ENCODE assay signal across 14 cellular contexts in the genomic region with DNA sequence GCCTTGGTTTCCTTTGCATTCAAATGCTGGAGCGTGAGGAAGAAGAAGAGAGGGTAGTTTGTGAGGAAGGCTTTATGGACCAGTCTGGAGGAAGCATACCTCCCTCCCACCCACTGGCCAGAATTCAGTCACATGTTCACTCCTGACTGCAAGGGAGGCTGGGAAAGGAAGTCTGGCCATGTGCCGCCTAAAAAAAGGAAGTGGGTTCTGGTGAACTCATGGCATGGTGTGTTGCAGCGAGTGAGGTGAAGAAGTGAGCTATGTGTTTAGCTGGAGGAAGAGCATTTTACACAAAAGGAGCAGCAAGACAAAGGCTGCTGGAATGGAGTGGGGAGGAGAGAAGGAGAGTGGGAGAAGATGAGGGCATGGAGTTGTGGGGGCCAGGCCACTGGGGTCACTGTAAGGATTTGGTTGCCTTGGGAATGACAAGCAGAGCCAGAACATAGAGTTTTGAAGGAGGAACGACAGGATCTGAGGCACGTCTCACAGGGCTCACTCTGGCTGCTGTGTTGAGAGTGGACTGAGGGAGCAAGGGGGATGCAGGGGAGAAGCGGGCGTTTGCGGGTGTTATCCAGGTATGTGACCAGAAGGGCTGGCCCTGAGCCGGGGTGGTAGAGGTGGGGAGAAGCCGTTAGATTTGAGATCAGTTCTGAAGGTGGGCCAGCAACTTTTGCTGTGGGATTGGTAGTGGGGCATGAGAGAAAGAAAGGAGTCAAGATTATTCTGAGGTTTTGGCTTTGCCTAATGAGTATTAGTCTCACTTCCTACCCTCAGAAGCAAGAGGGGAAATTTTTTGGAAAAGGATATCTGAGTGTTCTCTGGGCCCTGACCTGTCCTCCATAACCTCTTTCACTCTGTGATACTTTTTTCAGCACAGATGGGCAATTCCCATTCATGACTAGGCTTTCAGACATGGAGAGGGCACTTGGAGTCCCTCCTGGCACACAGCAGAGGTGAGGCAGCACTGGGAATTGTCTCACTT. TPM values are rescaled to one million over a fixed set of nuclear protein-coding genes. Genes with fewer than 3 reads are reported as not detected.
DNase-seq lines count a peak whose midpoint lies in the region; ATAC-seq and TF ChIP-seq lines count a peak whose summit lies in the region.
"Had no signal": no experiment of that assay in that cellular context is flagged by ENCODE, and none has a peak within 500 bp of the region (broad histone marks: within the 10 kb centered on the region; RNA-seq: fewer than 3 reads in every experiment).

No MANE protein-coding gene starts in this region.

- H3K4me2 ChIP-seq in Karpas-422 (ENCODE audit: low read depth, low read length, poor library complexity, severe bottlenecking), result no peak overlapping the region
- H3K4me2 ChIP-seq: A549 had no signal

- H2AFZ ChIP-seq in Karpas-422 (ENCODE audit: low read length), result no peak overlapping the region

- peaks cover 13% of the 10 kb centered on the region for H3K36me3 Mint-ChIP-seq in activated CD4-positive, alpha-beta T cell treated with anti-CD3 and anti-CD28 coated beads, Interleukin-2, amount 10 ng/mL, durations not matched to agents 24 days and 14 days (ENCODE audit: low read depth)
- H3K36me3 Mint-ChIP-seq in activated CD8-positive, alpha-beta T cell treated with anti-CD3 and anti-CD28 coated beads for 36 hours (ENCODE audit: low read depth), result peaks cover 16% of the 10 kb centered on the region

- no peaks in the 10 kb centered on the region for H3K9me2 ChIP-seq in Karpas-422 (replicated peaks; ENCODE audit: insufficient read depth, low read length)

- H3K27ac ChIP-seq in Karpas-422 (ENCODE audit: low read length), result no peak overlapping the region
- H3K27ac ChIP-seq: A549, thoracic aorta had no signal

- peak overlapping the region; percentile 56 for H3K27ac Mint-ChIP-seq in activated CD4-positive, alpha-beta T cell treated with anti-CD3 and anti-CD28 coated beads, Interleukin-2, amount 10 ng/mL, durations not matched to agents 24 days and 14 days
- H3K27ac Mint-ChIP-seq in activated CD8-positive, alpha-beta T cell treated with anti-CD3 and anti-CD28 coated beads for 36 hours, result peak overlapping the region; percentile 77

- no peaks in the 10 kb centered on the region for H3K9me3 ChIP-seq in Karpas-422 (ENCODE audit: low read length)
- H3K9me3 ChIP-seq: A549, thoracic aorta had no signal

- H4K20me1 ChIP-seq in Karpas-422 (ENCODE audit: insufficient read depth, low read depth, low read length), result no peaks in the 10 kb centered on the region

- H3K9ac ChIP-seq in Karpas-422 (ENCODE audit: low read length), result no peak overlapping the region

- peak overlapping the region; percentile 29 for H3K4me3 Mint-ChIP-seq in activated CD4-positive, alpha-beta T cell treated with anti-CD3 and anti-CD28 coated beads, Interleukin-2, amount 10 ng/mL, durations not matched to agents 24 days and 14 days
- peak overlapping the region; percentile 6 for H3K4me3 Mint-ChIP-seq in activated CD8-positive, alpha-beta T cell treated with anti-CD3 and anti-CD28 coated beads for 36 hours

- ATAC-seq in activated CD8-positive, alpha-beta T cell treated with anti-CD3 and anti-CD28 coated beads for 36 hours, result peak; percentile 56
- ATAC-seq: A549, HCT116 had no signal

- H3K4me1 Mint-ChIP-seq in activated CD4-positive, alpha-beta T cell treated with anti-CD3 and anti-CD28 coated beads, Interleukin-2, amount 10 ng/mL, durations not matched to agents 24 days and 14 days, result peaks cover 26% of the 10 kb centered on the region
- H3K4me1 Mint-ChIP-seq in activated CD8-positive, alpha-beta T cell treated with anti-CD3 and anti-CD28 coated beads for 36 hours (ENCODE audit: low read depth), result peaks cover 6% of the 10 kb centered on the region

- H3K79me2 ChIP-seq in Karpas-422 (ENCODE audit: low read length), result no peaks in the 10 kb centered on the region

- no peaks in the 10 kb centered on the region; the same call in 1 of the 2 replicates for H3K27me3 ChIP-seq in Karpas-422 (ENCODE audit: low read length)

- POLR2A ChIA-PET in activated CD8-positive, alpha-beta T cell treated with anti-CD3 and anti-CD28 coated beads for 36 hours (lab: Charles Lee), result no interaction called here

- no peak for TF ChIP-seq CTCF in activated CD8-positive, alpha-beta T cell treated with anti-CD3 and anti-CD28 coated beads for 36 hours (IDR thresholded peaks at IDR 0.05)

- H3K4me1 ChIP-seq in Karpas-422 (ENCODE audit: low read length), result no peaks in the 10 kb centered on the region
- H3K4me1 ChIP-seq: A549 had no signal

- intact Hi-C loops in activated CD4-positive, alpha-beta T cell treated with anti-CD3 and anti-CD28 coated beads, Interleukin-2, amount 10 ng/mL, durations not matched to agents 24 days and 14 days (cut with micrococcal nuclease), result no loop called here
- intact Hi-C loops in activated CD8-positive, alpha-beta T cell treated with anti-CD3 and anti-CD28 coated beads for 36 hours (cut with micrococcal nuclease), result no loop called here
- intact Hi-C loops in posterior cingulate gyrus (cut with DNase I), result no loop called here

- CTCF ChIA-PET in activated CD8-positive, alpha-beta T cell treated with anti-CD3 and anti-CD28 coated beads for 36 hours (lab: Charles Lee), result interaction anchor here (1.2 kb wide), 1 partner anchor 40 kb away, joined by 4 read pairs; no protein-coding TSS in a partner anchor

- no peaks in the 10 kb centered on the region for H3K27me3 Mint-ChIP-seq in activated CD4-positive, alpha-beta T cell treated with anti-CD3 and anti-CD28 coated beads, Interleukin-2, amount 10 ng/mL, durations not matched to agents 24 days and 14 days
- H3K27me3 Mint-ChIP-seq in activated CD8-positive, alpha-beta T cell treated with anti-CD3 and anti-CD28 coated beads for 36 hours, result no peaks in the 10 kb centered on the region

- peaks cover 8% of the 10 kb centered on the region for H3K9me3 Mint-ChIP-seq in activated CD4-positive, alpha-beta T cell treated with anti-CD3 and anti-CD28 coated beads, Interleukin-2, amount 10 ng/mL, durations not matched to agents 24 days and 14 days
- peaks cover 7% of the 10 kb centered on the region for H3K9me3 Mint-ChIP-seq in activated CD8-positive, alpha-beta T cell treated with anti-CD3 and anti-CD28 coated beads for 36 hours

- no peaks in the 10 kb centered on the region for H3K36me3 ChIP-seq in Karpas-422 (ENCODE audit: insufficient read depth, low read length)
- H3K36me3 ChIP-seq: thoracic aorta had no signal

- no peak for DNase-seq in activated CD4-positive, alpha-beta T cell treated with anti-CD3 and anti-CD28 coated beads, Interleukin-2, amount 10 ng/mL, durations not matched to agents 24 days and 14 days
- DNase-seq in activated CD4-positive, alpha-beta T cell treated with anti-CD3 and anti-CD28 coated beads for 4 hours, result no peak
- peak; percentile 47 for DNase-seq in Karpas-422
- DNase-seq in activated CD8-positive, alpha-beta T cell treated with anti-CD3 and anti-CD28 coated beads for 36 hours, result no peak
- DNase-seq in pons (ENCODE audit: low spot score), result peak; percentile 44
- no peak for DNase-seq in posterior cingulate gyrus
- DNase-seq in NCI-H226, result no peak
- DNase-seq in GOT3 (lab: John Stamatoyannopoulos, UW), result no peak
- DNase-seq: activated CD4-positive, alpha-beta T cell treated with anti-CD3 and anti-CD28 coated beads for 1 hour; NCI-H1105; stimulated activated CD4-positive, alpha-beta T cell treated with anti-CD3 and anti-CD28 coated beads, Interleukin-4, amount 100 ng/mL, for 1 hour had no signal

- H3K4me3 ChIP-seq in Karpas-422 (ENCODE audit: low read length), result no peak overlapping the region
- H3K4me3 ChIP-seq: A549, thoracic aorta had no signal

RNA-seq across cellular contexts. Expression of gene BMAL1, which starts 26.4 kb away (rescaled TPM):
- 22.2 and 22.4 TPM in 2 replicates for total RNA-seq in activated CD4-positive, alpha-beta T cell treated with anti-CD3 and anti-CD28 coated beads, Interleukin-2, amount 10 ng/mL, durations not matched to agents 24 days and 14 days
- not detected in 2 replicates for total RNA-seq in Karpas-422 (2014; rRNA removed; shearing (Covaris generic); ENCODE audit: low replicate concordance)
- total RNA-seq in activated CD8-positive, alpha-beta T cell treated with anti-CD3 and anti-CD28 coated beads for 36 hours, result 10 to 100 TPM; 21.5 to 22.7 TPM

Comparison
In these comparisons a context has a peak if more than half of its experiments do, and no peak if none do; other contexts are left out.
1. DNase-seq: peak in Karpas-422 (single experiment) and pons (single experiment); none in activated CD4-positive, alpha-beta T cell treated with anti-CD3 and anti-CD28 coated beads, Interleukin-2, amount 10 ng/mL, durations not matched to agents 24 days and 14 days (single experiment), activated CD4-positive, alpha-beta T cell treated with anti-CD3 and anti-CD28 coated beads for 4 hours (0 of 2), activated CD8-positive, alpha-beta T cell treated with anti-CD3 and anti-CD28 coated beads for 36 hours (single experiment), posterior cingulate gyrus (0 of 10), NCI-H226 (single experiment) and GOT3 (single experiment).
2. RNA of gene BMAL1, which starts 26.4 kb away (total RNA-seq): 21.5 to 22.7 TPM in activated CD8-positive, alpha-beta T cell treated with anti-CD3 and anti-CD28 coated beads for 36 hours and 22.2 to 22.4 TPM in activated CD4-positive, alpha-beta T cell treated with anti-CD3 and anti-CD28 coated beads, Interleukin-2, amount 10 ng/mL, durations not matched to agents 24 days and 14 days; not detected in Karpas-422; every median in the first group is over 10 times any median in the second.